ENCODE assay signal across 16 cellular contexts in genomic region chr1:88189525-88189924, GRCh38.
A peak's percentile ranks its signal among the peaks of the same experiment; 100 is the strongest.
DNase-seq lines count a peak whose midpoint lies in the region; ATAC-seq, FAIRE-seq and TF ChIP-seq lines count a peak whose summit lies in the region.
"Had no signal": no experiment of that assay in that cellular context is flagged by ENCODE, and none has a peak within 500 bp of the region (broad histone marks: within the 10 kb centered on the region; RNA-seq: fewer than 3 reads in every experiment).

No MANE protein-coding gene starts in this region.

- H3K9me3 Mint-ChIP-seq in activated B cell treated with CpG ODN at 0.5 μM for 24 hours (peaks cover 3% of the 10 kb centered on the region), memory B cell (no peaks in the 10 kb centered on the region)
- no peaks in the 10 kb centered on the region for H3K9me3 Mint-ChIP-seq in activated CD8-positive, alpha-beta T cell treated with anti-CD3 and anti-CD28 coated beads, Interleukin-2, amount 10 ng/mL, durations not matched to agents 7 days and 5 days (ENCODE audit: insufficient read depth)
- H3K9me3 Mint-ChIP-seq: CD14-positive monocyte; CD8-positive, alpha-beta memory T cell; GM23338; H9 had no signal

- H3K27ac Mint-ChIP-seq in activated B cell treated with CpG ODN at 0.5 μM for 24 hours: peak overlapping the region; percentile 52
- peak overlapping the region; percentile 76 for H3K27ac Mint-ChIP-seq in memory B cell
- no peak overlapping the region for H3K27ac Mint-ChIP-seq in activated CD8-positive, alpha-beta T cell treated with anti-CD3 and anti-CD28 coated beads, Interleukin-2, amount 10 ng/mL, durations not matched to agents 7 days and 5 days
- H3K27ac Mint-ChIP-seq: CD14-positive monocyte; CD8-positive, alpha-beta memory T cell; GM23338; H9 had no signal

- no peak overlapping the region for H3K27ac ChIP-seq in GM23248
- H3K27ac ChIP-seq: A549 had no signal

- no peak overlapping the region for H2AFZ ChIP-seq in GM23248
- H2AFZ ChIP-seq: GM23338 had no signal

- H3K4me3 ChIP-seq in GM23248: no peak overlapping the region
- H3K4me3 ChIP-seq: A549, GM23338 had no signal

- CTCF ChIA-PET in activated B cell treated with CpG ODN at 0.5 μM for 24 hours (lab: Charles Lee): no interaction called here
- CTCF ChIA-PET in activated CD8-positive, alpha-beta T cell treated with anti-CD3 and anti-CD28 coated beads, Interleukin-2, amount 10 ng/mL, durations not matched to agents 7 days and 5 days (lab: Charles Lee): interaction anchor here (0.8 kb wide), 1 partner anchor 9 kb away, joined by 3 read pairs; no protein-coding TSS in a partner anchor

- H3K27me3 ChIP-seq in GM23248 (replicated peaks; ENCODE audit: insufficient read depth): no peaks in the 10 kb centered on the region; the same call in 1 of the 2 replicates

- peak; percentile 20 for FAIRE-seq in GM12891 (lab: Jason Lieb, UNC)
- FAIRE-seq: A549, GM18507, HTR-8/SVneo had no signal

- H3K9me3 ChIP-seq in GM23248 (ENCODE audit: low read depth): no peaks in the 10 kb centered on the region
- H3K9me3 ChIP-seq: A549, Caco-2 had no signal

- H3K36me3 Mint-ChIP-seq in activated B cell treated with CpG ODN at 0.5 μM for 24 hours (ENCODE audit: low read depth) (no peaks in the 10 kb centered on the region), memory B cell (peaks cover 4% of the 10 kb centered on the region)
- H3K36me3 Mint-ChIP-seq in activated CD8-positive, alpha-beta T cell treated with anti-CD3 and anti-CD28 coated beads, Interleukin-2, amount 10 ng/mL, durations not matched to agents 7 days and 5 days (ENCODE audit: low read depth): no peaks in the 10 kb centered on the region
- H3K36me3 Mint-ChIP-seq: CD14-positive monocyte; CD8-positive, alpha-beta memory T cell had no signal

- DNase-seq in GM12891 (ENCODE audit: insufficient read length, low spot score) (no peak), activated B cell treated with CpG ODN at 0.5 μM for 24 hours (no peak), memory B cell (ENCODE audit: low spot score in 2 of 2) (no peak), GM23248 (no peak)
- DNase-seq in activated CD8-positive, alpha-beta T cell treated with anti-CD3 and anti-CD28 coated beads, Interleukin-2, amount 10 ng/mL, durations not matched to agents 7 days and 5 days: no peak
- DNase-seq: Caco-2; CD8-positive, alpha-beta memory T cell; DMS53; GF-D8; H9 had no signal

- TF ChIP-seq CTCF in activated B cell treated with CpG ODN at 0.5 μM for 24 hours (IDR thresholded peaks at IDR 0.05): no peak

- H3K4me1 Mint-ChIP-seq in activated B cell treated with CpG ODN at 0.5 μM for 24 hours: peaks cover 51% of the 10 kb centered on the region
- peaks cover 31% of the 10 kb centered on the region for H3K4me1 Mint-ChIP-seq in memory B cell
- peaks cover 7% of the 10 kb centered on the region for H3K4me1 Mint-ChIP-seq in activated CD8-positive, alpha-beta T cell treated with anti-CD3 and anti-CD28 coated beads, Interleukin-2, amount 10 ng/mL, durations not matched to agents 7 days and 5 days (ENCODE audit: low read depth)
- H3K4me1 Mint-ChIP-seq: CD8-positive, alpha-beta memory T cell had no signal

- H3F3A ChIP-seq in GM23248 (ENCODE audit: insufficient read depth): no peaks in the 10 kb centered on the region

- WGBS in GM23248 (ENCODE audit: low coverage in 1 of 2, low lambda C conversion rate in 2 of 2, missing lambda C conversion rate in 2 of 2), 2 experiments: 64% methylated on average over 2 of the region's 2 CpGs

- H4K20me1 ChIP-seq in GM23248 (ENCODE audit: insufficient read depth): no peaks in the 10 kb centered on the region

- H3K27me3 Mint-ChIP-seq in activated B cell treated with CpG ODN at 0.5 μM for 24 hours (no peaks in the 10 kb centered on the region), memory B cell (no peaks in the 10 kb centered on the region)
- H3K27me3 Mint-ChIP-seq in activated CD8-positive, alpha-beta T cell treated with anti-CD3 and anti-CD28 coated beads, Interleukin-2, amount 10 ng/mL, durations not matched to agents 7 days and 5 days (ENCODE audit: low read depth): peaks cover 7% of the 10 kb centered on the region

- H3K4me3 Mint-ChIP-seq in activated B cell treated with CpG ODN at 0.5 μM for 24 hours (peak overlapping the region; percentile 36), memory B cell (peak overlapping the region; percentile 22)
- no peak overlapping the region for H3K4me3 Mint-ChIP-seq in activated CD8-positive, alpha-beta T cell treated with anti-CD3 and anti-CD28 coated beads, Interleukin-2, amount 10 ng/mL, durations not matched to agents 7 days and 5 days
- H3K4me3 Mint-ChIP-seq: CD14-positive monocyte; CD8-positive, alpha-beta memory T cell; GM23338; H9 had no signal

- POLR2A ChIA-PET in activated B cell treated with CpG ODN at 0.5 μM for 24 hours (lab: Charles Lee): interaction anchor here (0.6 kb wide), 1 partner anchor 495 kb away, joined by 5 read pairs; the partner anchor contains the start of gene PKN2
- POLR2A ChIA-PET in activated CD8-positive, alpha-beta T cell treated with anti-CD3 and anti-CD28 coated beads, Interleukin-2, amount 10 ng/mL, durations not matched to agents 7 days and 5 days (lab: Charles Lee): no interaction called here

- H3K9me2 ChIP-seq in GM23248 (ENCODE audit: insufficient read depth): no peaks in the 10 kb centered on the region

- no peak for TF ChIP-seq POLR2A in GM12891 (IDR thresholded peaks at IDR 0.05; ENCODE audit: low read depth, low read length)

- no peaks in the 10 kb centered on the region for H3K4me1 ChIP-seq in GM23248 (ENCODE audit: insufficient read depth)
- H3K4me1 ChIP-seq: A549, Caco-2 had no signal

- in situ Hi-C loops in GM23248 (cut with MboI): no loop called here

- ATAC-seq in activated B cell treated with CpG ODN at 0.5 μM for 24 hours (ENCODE audit: low read depth) (no peak), memory B cell (ENCODE audit: low read depth) (no peak), HG03196 (IDR thresholded peaks at IDR 0.05; ENCODE audit: unreplicated experiment) (no peak)
- ATAC-seq in activated CD8-positive, alpha-beta T cell treated with anti-CD3 and anti-CD28 coated beads, Interleukin-2, amount 10 ng/mL, durations not matched to agents 7 days and 5 days: no peak
- ATAC-seq: A549, GM23338 had no signal

- no peaks in the 10 kb centered on the region for H3K79me2 ChIP-seq in GM23248 (ENCODE audit: insufficient read depth)

- no peaks in the 10 kb centered on the region for H3K36me3 ChIP-seq in GM23248 (ENCODE audit: low read depth)

- intact Hi-C loops in activated B cell treated with CpG ODN at 0.5 μM for 24 hours (cut with micrococcal nuclease): loop anchor here (10.0 kb wide), 1 partner anchor 1055 kb away; no protein-coding TSS in a partner anchor

- H3K4me2 ChIP-seq in GM23248 (ENCODE audit: unreplicated experiment): no peak overlapping the region
- H3K4me2 ChIP-seq: A549, GM23338 had no signal

- no peak overlapping the region for H3K9ac ChIP-seq in GM23248

TF ChIP-seq in GM12891, 5 proteins besides CTCF, POLR2A, EP300 and RAD21:
- TF ChIP-seq SPI1 (IDR thresholded peaks at IDR 0.05; ENCODE audit: low read depth, low read length) (no peak), TAF1 (IDR thresholded peaks at IDR 0.05; ENCODE audit: low read depth, low read length) (no peak), PAX5 (IDR thresholded peaks at IDR 0.05; ENCODE audit: insufficient read depth, low read length, severe bottlenecking) (no peak), POU2F2 (IDR thresholded peaks at IDR 0.05; ENCODE audit: low read depth, low read length) (no peak), POLR2AphosphoS5 (IDR thresholded peaks at IDR 0.05; ENCODE audit: low read depth, low read length) (no peak)
